12 cellular contexts compared by ENCODE assay signal in the genomic region with DNA sequence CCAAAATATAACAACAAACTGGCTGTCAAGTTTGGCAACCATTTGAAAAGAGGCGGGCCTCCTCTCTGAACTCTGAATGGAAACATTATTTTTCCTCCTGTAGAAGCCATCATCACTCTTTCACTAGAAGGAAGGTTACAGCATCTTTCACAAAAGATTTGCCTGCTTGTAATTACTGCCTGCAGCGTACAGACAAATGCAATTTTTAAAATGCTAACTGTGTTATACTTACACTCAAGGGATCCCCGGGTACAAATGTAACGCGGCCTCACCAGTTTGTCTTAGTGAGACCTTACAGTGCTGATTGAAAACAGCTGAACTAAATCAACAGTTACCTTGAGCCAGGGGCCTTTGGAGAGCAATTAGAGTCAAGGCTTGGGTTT.
DNase-seq lines count a peak whose midpoint lies in the region; ATAC-seq and TF ChIP-seq lines count a peak whose summit lies in the region.
"Had no signal": no experiment of that assay in that cellular context is flagged by ENCODE, and none has a peak within 500 bp of the region (broad histone marks: within the 10 kb centered on the region; RNA-seq: fewer than 3 reads in every experiment).

No MANE protein-coding gene starts in this region.

- no peak overlapping the region for H3K4ac ChIP-seq in IMR-90 (ENCODE audit: low read depth, low read length)

- H3K79me2 ChIP-seq in hepatocyte, result no peaks in the 10 kb centered on the region

- dilution Hi-C loops in IMR-90 (cut with HindIII; ENCODE audit: low sequenced_read_pairs, unreplicated experiment), result no loop called here

- peak overlapping the region; percentile 20; the same call in 1 of the 2 replicates for H3K27ac ChIP-seq in IMR-90 (ENCODE audit: insufficient read depth, low read length)
- peak overlapping the region; percentile 10 for H3K27ac ChIP-seq in hepatocyte
- H3K27ac ChIP-seq: C4-2B had no signal

- H3K4me1 ChIP-seq in IMR-90 (ENCODE audit: control insufficient read depth, insufficient read depth, low read length) (peaks cover 5% of the 10 kb centered on the region), adipocyte (ENCODE audit: control insufficient read depth, insufficient read depth, low read length) (peaks cover 33% of the 10 kb centered on the region), hepatocyte (ENCODE audit: insufficient read depth) (peaks cover 12% of the 10 kb centered on the region)

- H3K9ac ChIP-seq in IMR-90 (ENCODE audit: low read depth, low read length) (no peak overlapping the region), adipocyte (ENCODE audit: low read length) (no peak overlapping the region)

- H4K8ac ChIP-seq in IMR-90 (ENCODE audit: low read depth in 2 of 2, low read length in 2 of 2), result no peak overlapping the region

- H2BK20ac ChIP-seq in IMR-90 (ENCODE audit: low read depth, low read length), result no peak overlapping the region

- H3K18ac ChIP-seq in IMR-90 (ENCODE audit: low read depth, low read length), result no peak overlapping the region; the same call in 1 of the 2 replicates

- no peak overlapping the region for H2BK15ac ChIP-seq in IMR-90 (ENCODE audit: low read depth, low read length)

- no peaks in the 10 kb centered on the region for H3K9me3 ChIP-seq in IMR-90 (ENCODE audit: control insufficient read depth, insufficient read depth, low read length)
- peaks cover 5% of the 10 kb centered on the region for H3K9me3 ChIP-seq in adipocyte (ENCODE audit: control insufficient read depth, low read length)
- no peaks in the 10 kb centered on the region for H3K9me3 ChIP-seq in hepatocyte (ENCODE audit: low read depth)
- H3K9me3 ChIP-seq: SJCRH30 had no signal

- peak; percentile 41 for ATAC-seq in IMR-90 (ENCODE audit: low read depth)
- no peak for ATAC-seq in GM19328 (IDR thresholded peaks at IDR 0.05; ENCODE audit: unreplicated experiment)
- no peak for ATAC-seq in HG03571 (IDR thresholded peaks at IDR 0.05; ENCODE audit: unreplicated experiment)

- intact Hi-C loops in IMR-90 (cut with micrococcal nuclease), result no loop called here

- no peak overlapping the region for H4K5ac ChIP-seq in IMR-90 (ENCODE audit: low read depth, low read length)

- H3K79me1 ChIP-seq in IMR-90 (ENCODE audit: low read depth in 1 of 2, low read length in 2 of 2), result no peaks in the 10 kb centered on the region

- CTCF ChIA-PET in IMR-90 (lab: Yijun Ruan, JAX), result no interaction called here

- no peak overlapping the region for H2BK5ac ChIP-seq in IMR-90 (ENCODE audit: low read depth, low read length, poor library complexity, severe bottlenecking)

- in situ Hi-C loops in IMR-90 (cut with MboI; ENCODE audit: low sequenced_read_pairs), result loop anchor here (25.0 kb wide), 1 partner anchor 101 kb away; no protein-coding TSS in a partner anchor

- H3K14ac ChIP-seq in IMR-90 (replicated peaks; ENCODE audit: low read depth, low read length), result no peak overlapping the region

- no peak for TF ChIP-seq POLR2A in IMR-90 (IDR thresholded peaks at IDR 0.05; ENCODE audit: low read depth, low read length)
- TF ChIP-seq POLR2A in erythroblast (IDR thresholded peaks at IDR 0.05; ENCODE audit: low read length), result no peak

- BruUV-seq in IMR-90 (replicated peaks; lab: Mats Ljungman, UMichigan), result no TSS peak

- no peak for TF ChIP-seq RAD21 in IMR-90 (IDR thresholded peaks at IDR 0.05; ENCODE audit: low read length)

- no peak overlapping the region for H2AK9ac ChIP-seq in IMR-90 (replicated peaks; ENCODE audit: low read depth, low read length, poor library complexity)

- WGBS in IMR-90 (ENCODE audit: extremely low coverage in 2 of 2, insufficient read length in 1 of 2), 2 experiments, result 29% methylated on average over 1 of the region's 5 CpGs; no CpG with 5 or more reads in 1 of the 2 experiments
- WGBS in hepatocyte (ENCODE audit: low lambda C conversion rate, missing lambda C conversion rate), result 43% methylated on average over 5 of the region's 5 CpGs

- no peak overlapping the region for H2BK120ac ChIP-seq in IMR-90 (ENCODE audit: low read depth, low read length)

- H3K9me2 ChIP-seq in hepatocyte (replicated peaks; ENCODE audit: insufficient read depth), result no peaks in the 10 kb centered on the region

- H3K4me2 ChIP-seq in IMR-90 (ENCODE audit: low read depth, low read length), result peak overlapping the region; percentile 46; the same call in 1 of the 2 replicates
- H3K4me2 ChIP-seq in hepatocyte, result peak overlapping the region; percentile 8

- H4K20me1 ChIP-seq in IMR-90 (ENCODE audit: insufficient read depth, low read length) (no peaks in the 10 kb centered on the region), hepatocyte (ENCODE audit: insufficient read depth, poor library complexity, severe bottlenecking) (no peaks in the 10 kb centered on the region)

- no peaks in the 10 kb centered on the region for H3K36me3 ChIP-seq in IMR-90 (ENCODE audit: control insufficient read depth, insufficient read depth, low read length)
- H3K36me3 ChIP-seq in adipocyte (ENCODE audit: control insufficient read depth, insufficient read depth, low read length, severe bottlenecking), result no peaks in the 10 kb centered on the region
- H3K36me3 ChIP-seq in hepatocyte (replicated peaks; ENCODE audit: insufficient read depth, low read depth), result no peaks in the 10 kb centered on the region
- H3K36me3 ChIP-seq: SJCRH30 had no signal

- no peak overlapping the region for H4K91ac ChIP-seq in IMR-90 (ENCODE audit: insufficient read depth, low read depth, low read length)

- H3K56ac ChIP-seq in IMR-90 (ENCODE audit: extremely low read depth, insufficient read depth, low read length), result no peak overlapping the region

- POLR2A ChIA-PET in IMR-90 (lab: Charles Lee; ENCODE audit: unreplicated experiment), result no interaction called here

- H2AFZ ChIP-seq in IMR-90 (replicated peaks; ENCODE audit: low read length, poor library complexity) (no peak overlapping the region), hepatocyte (no peak overlapping the region)

- H3K23ac ChIP-seq in IMR-90 (ENCODE audit: low read depth, low read length), result no peak overlapping the region

- DNase-seq in IMR-90 (no peak), adipocyte (ENCODE audit: low read depth) (peak; percentile 90), hepatocyte (ENCODE audit: low spot score) (peak; percentile 10), smooth muscle cell of the brain vasculature (ENCODE audit: low read depth, low spot score) (peak; percentile 73), erythroblast (lab: John Stamatoyannopoulos, UW) (no peak), SIG-M5 treated with dmso at 0.1 percent for 504 hours (lab: John Stamatoyannopoulos, UW; ENCODE audit: unreplicated experiment) (no peak)
- DNase-seq: activated naive CD4-positive, alpha-beta T cell treated with Interleukin-2 at 50 U/mL for 16 hours; central memory CD4-positive, alpha-beta T cell had no signal

- H3K4me3 ChIP-seq in IMR-90 (ENCODE audit: insufficient read depth, low read depth, low read length), result no peak overlapping the region
- H3K4me3 ChIP-seq in adipocyte (ENCODE audit: low read length), result peak overlapping the region; percentile 51
- no peak overlapping the region for H3K4me3 ChIP-seq in hepatocyte
- H3K4me3 ChIP-seq: SJCRH30 had no signal

- H3K27me3 ChIP-seq in IMR-90 (ENCODE audit: control insufficient read depth, insufficient read depth, low read length) (no peaks in the 10 kb centered on the region), adipocyte (replicated peaks; ENCODE audit: control insufficient read depth, insufficient read depth, low read length) (peaks cover 30% of the 10 kb centered on the region), hepatocyte (no peaks in the 10 kb centered on the region)
- H3K27me3 ChIP-seq: SJCRH30 had no signal

- TF ChIP-seq CTCF in IMR-90 (conservative IDR thresholded peaks at IDR 0.05; ENCODE audit: low read depth, low read length) (no peak), hepatocyte (IDR thresholded peaks at IDR 0.05; ENCODE audit: poor library complexity) (no peak)

- H2AK5ac ChIP-seq in IMR-90 (ENCODE audit: low read depth, low read length), result no peak overlapping the region

- no peaks in the 10 kb centered on the region; the same call in 1 of the 2 replicates for H3K9me1 ChIP-seq in IMR-90 (ENCODE audit: insufficient read depth, low read length)

TF ChIP-seq in IMR-90, 13 proteins besides CTCF, POLR2A, EP300 and RAD21:
- TF ChIP-seq MAFK (IDR thresholded peaks at IDR 0.05; ENCODE audit: low read depth, low read length) (no peak), MAZ (IDR thresholded peaks at IDR 0.05; ENCODE audit: borderline replicate concordance, low read depth, low read length) (no peak), NFE2L2 (IDR thresholded peaks at IDR 0.05; ENCODE audit: low read depth, low read length) (no peak), ELK1 (IDR thresholded peaks at IDR 0.05; ENCODE audit: borderline replicate concordance, low read depth, low read length) (no peak), CHD1 (IDR thresholded peaks at IDR 0.05; ENCODE audit: low read depth, low read length) (no peak), FOS (IDR thresholded peaks at IDR 0.05; ENCODE audit: low read depth, low read length) (no peak), MXI1 (IDR thresholded peaks at IDR 0.05; ENCODE audit: borderline replicate concordance, low read depth, low read length) (no peak), RCOR1 (IDR thresholded peaks at IDR 0.05; ENCODE audit: insufficient replicate concordance, low read length) (no peak), CEBPB (IDR thresholded peaks at IDR 0.05; ENCODE audit: low read depth, low read length) (no peak), SMC3 (IDR thresholded peaks at IDR 0.05; ENCODE audit: low read depth, low read length) (no peak), RFX5 (IDR thresholded peaks at IDR 0.05; ENCODE audit: low read depth, low read length) (no peak), BHLHE40 (IDR thresholded peaks at IDR 0.05; ENCODE audit: low read depth, low read length) (no peak)
- TF ChIP-seq, protein P1, sequence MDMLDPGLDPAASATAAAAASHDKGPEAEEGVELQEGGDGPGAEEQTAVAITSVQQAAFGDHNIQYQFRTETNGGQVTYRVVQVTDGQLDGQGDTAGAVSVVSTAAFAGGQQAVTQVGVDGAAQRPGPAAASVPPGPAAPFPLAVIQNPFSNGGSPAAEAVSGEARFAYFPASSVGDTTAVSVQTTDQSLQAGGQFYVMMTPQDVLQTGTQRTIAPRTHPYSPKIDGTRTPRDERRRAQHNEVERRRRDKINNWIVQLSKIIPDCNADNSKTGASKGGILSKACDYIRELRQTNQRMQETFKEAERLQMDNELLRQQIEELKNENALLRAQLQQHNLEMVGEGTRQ (IDR thresholded peaks at IDR 0.05; ENCODE audit: low read depth, low read length), result no peak

Comparison
In these comparisons a context has a peak if more than half of its experiments do, and no peak if none do; other contexts are left out.
1. DNase-seq: peak in adipocyte (single experiment), hepatocyte (single experiment) and smooth muscle cell of the brain vasculature (single experiment); none in IMR-90 (single experiment), erythroblast (0 of 2) and SIG-M5 treated with dmso at 0.1 percent for 504 hours (single experiment).